Comparison of ENCODE assay signal across 15 cellular contexts in the genomic region with DNA sequence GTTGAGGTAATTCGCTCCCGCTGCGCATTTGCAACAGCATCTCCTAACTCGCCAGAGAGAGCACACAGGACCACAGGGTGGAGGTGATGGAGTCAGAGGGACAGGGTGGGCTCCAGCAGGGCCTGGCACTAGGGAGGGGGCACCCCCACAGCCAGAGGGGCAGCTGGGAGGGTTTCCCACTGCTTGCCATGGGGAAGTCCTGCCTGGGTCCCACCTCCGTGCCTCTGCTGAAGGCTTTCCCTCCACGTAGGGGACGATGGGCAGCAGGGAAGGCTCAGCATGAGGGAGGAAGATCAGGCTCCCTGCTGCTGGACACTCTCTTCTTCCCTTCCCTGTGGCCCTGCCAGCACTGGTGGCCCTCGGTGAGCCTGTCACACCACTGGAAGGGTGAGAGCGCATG. TPM values are rescaled to one million over a fixed set of nuclear protein-coding genes. Genes with fewer than 3 reads are reported as not detected.
A peak's percentile ranks its signal among the peaks of the same experiment; 100 is the strongest.
DNase-seq lines count a peak whose midpoint lies in the region; ATAC-seq and TF ChIP-seq lines count a peak whose summit lies in the region.
"Had no signal": no experiment of that assay in that cellular context is flagged by ENCODE, and none has a peak within 500 bp of the region (broad histone marks: within the 10 kb centered on the region; RNA-seq: fewer than 3 reads in every experiment).

No MANE protein-coding gene starts in this region.

- no peak overlapping the region for H2AFZ ChIP-seq in trophoblast cell (ENCODE audit: insufficient read depth, low read length, poor library complexity)

- no peak overlapping the region for H4K8ac ChIP-seq in trophoblast cell (ENCODE audit: low read depth, low read length)

- no peak overlapping the region for H3K4ac ChIP-seq in trophoblast cell (ENCODE audit: low read depth, low read length)

- no peak overlapping the region for H3K9ac ChIP-seq in trophoblast cell (ENCODE audit: low read length)
- H3K9ac ChIP-seq: SK-N-SH had no signal

- in situ Hi-C loops in GM13976 (cut with MboI; ENCODE audit: low sequenced_read_pairs, unreplicated experiment), result no loop called here

- H4K12ac ChIP-seq in trophoblast cell (ENCODE audit: low read depth, low read length), result no peak overlapping the region

- ATAC-seq in HG03139 (IDR thresholded peaks at IDR 0.05; ENCODE audit: unreplicated experiment), result no peak

- H3K4me3 ChIP-seq in trophoblast cell (ENCODE audit: low read depth, low read length), result peak overlapping the region; percentile 33

- H3K27me3 ChIP-seq in trophoblast cell (ENCODE audit: insufficient read depth, low read length), result no peaks in the 10 kb centered on the region

- H3K9me3 ChIP-seq in trophoblast cell (ENCODE audit: insufficient read depth, low read depth, low read length), result peaks cover 3% of the 10 kb centered on the region
- H3K9me3 ChIP-seq: SK-N-SH had no signal

- no peaks in the 10 kb centered on the region for H3K79me2 ChIP-seq in trophoblast cell (ENCODE audit: control insufficient read depth, insufficient read depth, low read length, poor library complexity)

- H3K4me1 ChIP-seq in trophoblast cell (ENCODE audit: control insufficient read depth in 1 of 2, insufficient read depth in 2 of 2, low read length in 2 of 2), result no peaks in the 10 kb centered on the region

- WGBS in trophoblast cell (ENCODE audit: extremely low coverage, insufficient coverage, insufficient read length), result no CpG with 5 or more reads among the region's 9 CpGs

- no peak for TF ChIP-seq CTCF in GM13976 (IDR thresholded peaks at IDR 0.05; ENCODE audit: borderline replicate concordance, control extremely low read depth, extremely low read depth, insufficient read depth, missing control alignments)

- DNase-seq in 8988T, result peak; percentile 10
- DNase-seq in GM13976 (ENCODE audit: low spot score), result peak; percentile 23
- DNase-seq in islet precursor cell, result peak; percentile 46
- DNase-seq in trophoblast cell, result no peak
- DNase-seq in NCI-H774 (lab: John Stamatoyannopoulos, UW), result no peak
- no peak for DNase-seq in DMS114 treated with DMSO at 0.1 percent for 48 hours (lab: John Stamatoyannopoulos, UW; ENCODE audit: unreplicated experiment)
- DNase-seq: ACHN, C1 segment of cervical spinal cord, DMS79 treated with DMSO at 0.1 percent for 48 hours, NCI-H1105, NCI-H2081 treated with DMSO at 0.1 percent for 48 hours, OCI-M1, SHP77, SK-N-SH had no signal

- H3K27ac ChIP-seq in trophoblast cell (ENCODE audit: low read depth, low read length), result no peak overlapping the region

- H3K79me1 ChIP-seq in trophoblast cell (ENCODE audit: low read length), result no peaks in the 10 kb centered on the region

- H2BK5ac ChIP-seq in trophoblast cell (ENCODE audit: low read depth, low read length, poor library complexity), result no peak overlapping the region

- H3K36me3 ChIP-seq in trophoblast cell (ENCODE audit: control insufficient read depth in 1 of 2, insufficient read depth in 2 of 2, low read length in 2 of 2), result no peaks in the 10 kb centered on the region

- H3K4me2 ChIP-seq in trophoblast cell (ENCODE audit: low read length), result no peak overlapping the region
- H3K4me2 ChIP-seq: SK-N-SH had no signal

- no peak overlapping the region for H3K23ac ChIP-seq in trophoblast cell (ENCODE audit: low read length)

- H2AK5ac ChIP-seq in trophoblast cell (ENCODE audit: low read length), result no peak overlapping the region

- no peak overlapping the region for H4K91ac ChIP-seq in trophoblast cell (ENCODE audit: low read depth, low read length)

- H3K14ac ChIP-seq in trophoblast cell (ENCODE audit: low read length), result no peak overlapping the region

- no peak overlapping the region for H3K18ac ChIP-seq in trophoblast cell (ENCODE audit: low read length)

- H2BK120ac ChIP-seq in trophoblast cell (ENCODE audit: insufficient read depth, low read length, poor library complexity), result no peak overlapping the region

- no peak overlapping the region for H2BK12ac ChIP-seq in trophoblast cell (ENCODE audit: low read length)

RNA-seq across cellular contexts. Expression of a gene that starts 37.2 kb away (rescaled TPM):
- 6.7 and 7.5 TPM in 2 replicates for polyA plus RNA-seq in trophoblast cell (2013)

Comparison
In these comparisons a context has a peak if more than half of its experiments do, and no peak if none do; other contexts are left out.
1. DNase-seq: peak in 8988T (single experiment), GM13976 (single experiment) and islet precursor cell (single experiment); none in trophoblast cell (0 of 2), NCI-H774 (single experiment) and DMS114 treated with DMSO at 0.1 percent for 48 hours (single experiment).